1 cellular context compared by ENCODE assay signal in genomic region chr7:51481421-51481820, GRCh38.
TF ChIP-seq lines count a peak whose summit lies in the region.

No MANE protein-coding gene starts in this region.

TF ChIP-seq in HepG2, 621 proteins besides CTCF, POLR2A, EP300 and RAD21 (continued from another document):
- TF ChIP-seq PAXIP1 (CRISPR knock-in tag; conservative IDR thresholded peaks at IDR 0.05) (0 out of 2 replicates have a peak, but pooled peaks have one; percentile 38), IKZF1 (IDR thresholded peaks at IDR 0.05) (no peak), ZNF597 (CRISPR knock-in tag; IDR thresholded peaks at IDR 0.05) (no peak), ZNF772 (CRISPR knock-in tag; IDR thresholded peaks at IDR 0.05) (no peak), MIER2 (CRISPR knock-in tag; IDR thresholded peaks at IDR 0.05) (peak; percentile 72), RFX3 (CRISPR knock-in tag; IDR thresholded peaks at IDR 0.05) (no peak), ATF1 (CRISPR knock-in tag; IDR thresholded peaks at IDR 0.05) (no peak), GLI4 (CRISPR knock-in tag; IDR thresholded peaks at IDR 0.05; ENCODE audit: borderline replicate concordance) (no peak), HNF4G (IDR thresholded peaks at IDR 0.05; ENCODE audit: borderline replicate concordance, low read depth, low read length) (peak; percentile 70), HNF4G (CRISPR knock-in tag; IDR thresholded peaks at IDR 0.05; ENCODE audit: borderline replicate concordance, low read depth) (no peak; the same call in 1 of the 2 replicates), PBX3 (CRISPR knock-in tag; IDR thresholded peaks at IDR 0.05; ENCODE audit: borderline replicate concordance) (no peak), CHD2 (IDR thresholded peaks at IDR 0.05; ENCODE audit: low read depth, low read length) (no peak), TBL1XR1 (IDR thresholded peaks at IDR 0.05; ENCODE audit: borderline replicate concordance, low read length, partially characterized antibody) (no peak), THAP8 (CRISPR knock-in tag; IDR thresholded peaks at IDR 0.05; ENCODE audit: borderline replicate concordance) (no peak)
- TF ChIP-seq, protein P1, sequence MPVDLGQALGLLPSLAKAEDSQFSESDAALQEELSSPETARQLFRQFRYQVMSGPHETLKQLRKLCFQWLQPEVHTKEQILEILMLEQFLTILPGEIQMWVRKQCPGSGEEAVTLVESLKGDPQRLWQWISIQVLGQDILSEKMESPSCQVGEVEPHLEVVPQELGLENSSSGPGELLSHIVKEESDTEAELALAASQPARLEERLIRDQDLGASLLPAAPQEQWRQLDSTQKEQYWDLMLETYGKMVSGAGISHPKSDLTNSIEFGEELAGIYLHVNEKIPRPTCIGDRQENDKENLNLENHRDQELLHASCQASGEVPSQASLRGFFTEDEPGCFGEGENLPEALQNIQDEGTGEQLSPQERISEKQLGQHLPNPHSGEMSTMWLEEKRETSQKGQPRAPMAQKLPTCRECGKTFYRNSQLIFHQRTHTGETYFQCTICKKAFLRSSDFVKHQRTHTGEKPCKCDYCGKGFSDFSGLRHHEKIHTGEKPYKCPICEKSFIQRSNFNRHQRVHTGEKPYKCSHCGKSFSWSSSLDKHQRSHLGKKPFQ (CRISPR knock-in tag; IDR thresholded peaks at IDR 0.05; ENCODE audit: insufficient replicate concordance), result peak; percentile 52
- TF ChIP-seq, protein P2, sequence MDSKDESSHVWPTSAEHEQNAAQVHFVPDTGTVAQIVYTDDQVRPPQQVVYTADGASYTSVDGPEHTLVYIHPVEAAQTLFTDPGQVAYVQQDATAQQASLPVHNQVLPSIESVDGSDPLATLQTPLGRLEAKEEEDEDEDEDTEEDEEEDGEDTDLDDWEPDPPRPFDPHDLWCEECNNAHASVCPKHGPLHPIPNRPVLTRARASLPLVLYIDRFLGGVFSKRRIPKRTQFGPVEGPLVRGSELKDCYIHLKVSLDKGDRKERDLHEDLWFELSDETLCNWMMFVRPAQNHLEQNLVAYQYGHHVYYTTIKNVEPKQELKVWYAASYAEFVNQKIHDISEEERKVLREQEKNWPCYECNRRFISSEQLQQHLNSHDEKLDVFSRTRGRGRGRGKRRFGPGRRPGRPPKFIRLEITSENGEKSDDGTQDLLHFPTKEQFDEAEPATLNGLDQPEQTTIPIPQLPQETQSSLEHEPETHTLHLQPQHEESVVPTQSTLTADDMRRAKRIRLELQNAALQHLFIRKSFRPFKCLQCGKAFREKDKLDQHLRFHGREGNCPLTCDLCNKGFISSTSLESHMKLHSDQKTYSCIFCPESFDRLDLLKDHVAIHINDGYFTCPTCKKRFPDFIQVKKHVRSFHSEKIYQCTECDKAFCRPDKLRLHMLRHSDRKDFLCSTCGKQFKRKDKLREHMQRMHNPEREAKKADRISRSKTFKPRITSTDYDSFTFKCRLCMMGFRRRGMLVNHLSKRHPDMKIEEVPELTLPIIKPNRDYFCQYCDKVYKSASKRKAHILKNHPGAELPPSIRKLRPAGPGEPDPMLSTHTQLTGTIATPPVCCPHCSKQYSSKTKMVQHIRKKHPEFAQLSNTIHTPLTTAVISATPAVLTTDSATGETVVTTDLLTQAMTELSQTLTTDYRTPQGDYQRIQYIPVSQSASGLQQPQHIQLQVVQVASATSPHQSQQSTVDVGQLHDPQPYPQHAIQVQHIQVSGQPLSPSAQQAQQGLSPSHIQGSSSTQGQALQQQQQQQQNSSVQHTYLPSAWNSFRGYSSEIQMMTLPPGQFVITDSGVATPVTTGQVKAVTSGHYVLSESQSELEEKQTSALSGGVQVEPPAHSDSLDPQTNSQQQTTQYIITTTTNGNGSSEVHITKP (CRISPR knock-in tag; IDR thresholded peaks at IDR 0.05; ENCODE audit: low read depth), result no peak
